In the genomic region with DNA sequence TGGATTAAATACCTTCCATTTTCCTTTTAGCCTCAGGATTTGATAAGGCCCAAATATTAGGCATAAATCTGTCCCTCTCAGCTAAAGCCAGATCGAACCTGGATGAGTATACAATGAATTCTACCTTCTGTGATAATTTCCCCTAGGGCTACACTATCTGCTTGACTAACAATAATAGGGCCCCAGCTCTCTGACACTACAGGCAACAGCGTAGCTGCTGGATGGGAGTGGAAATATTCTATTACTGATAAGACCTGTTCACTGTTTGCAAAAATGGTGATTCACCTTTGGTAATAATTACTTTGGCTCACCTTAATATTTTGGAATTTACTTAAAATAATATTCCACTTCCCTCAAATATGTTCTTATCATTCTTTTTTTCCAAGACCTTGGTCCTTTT, we compare ENCODE assay signal across 20 cellular contexts.
A peak's percentile ranks its signal among the peaks of the same experiment; 100 is the strongest.
DNase-seq lines count a peak whose midpoint lies in the region; ATAC-seq and TF ChIP-seq lines count a peak whose summit lies in the region.
"Had no signal": no experiment of that assay in that cellular context is flagged by ENCODE, and none has a peak within 500 bp of the region (broad histone marks: within the 10 kb centered on the region; RNA-seq: fewer than 3 reads in every experiment).

No MANE protein-coding gene starts in this region.

- peaks cover 4% of the 10 kb centered on the region; the same call in 2 of the 3 replicates for H3K4me1 Mint-ChIP-seq in GM23338
- no peaks in the 10 kb centered on the region for H3K4me1 Mint-ChIP-seq in activated naive CD8-positive, alpha-beta T cell treated with anti-CD3 and anti-CD28 coated beads, Interleukin-2, amount 50 U/mL, for 24 hours
- H3K4me1 Mint-ChIP-seq: CD14-positive monocyte; CD4-positive, alpha-beta memory T cell; CD8-positive, alpha-beta memory T cell had no signal

- H3K9ac ChIP-seq in PC-3 (ENCODE audit: low read length): no peak overlapping the region
- H3K9ac ChIP-seq: BLaER1 had no signal

- CTCF ChIA-PET in PC-3 (lab: Charles Lee): no interaction called here

- BruUV-seq in PC-3 (replicated peaks; lab: Mats Ljungman, UMichigan): no TSS peak

- H3F3A ChIP-seq in GM23338 (replicated peaks; ENCODE audit: low read depth): no peaks in the 10 kb centered on the region
- no peaks in the 10 kb centered on the region for H3F3A ChIP-seq in PC-3 (ENCODE audit: low read length, unreplicated experiment)

- H3K27ac Mint-ChIP-seq in GM23338: no peak overlapping the region
- H3K27ac Mint-ChIP-seq in activated naive CD8-positive, alpha-beta T cell treated with anti-CD3 and anti-CD28 coated beads, Interleukin-2, amount 50 U/mL, for 24 hours: no peak overlapping the region
- H3K27ac Mint-ChIP-seq: CD14-positive monocyte; CD4-positive, alpha-beta memory T cell; CD4-positive, CD25-positive, alpha-beta regulatory T cell; CD8-positive, alpha-beta memory T cell had no signal

- H3K9me3 ChIP-seq in PC-3 (ENCODE audit: low read length): 0 out of 2 replicates have a peak, but pooled peaks cover 6% of the 10 kb centered on the region
- H3K9me3 ChIP-seq: BE2C, BLaER1 had no signal

- H3K27me3 Mint-ChIP-seq in GM23338 (ENCODE audit: insufficient read depth, low read depth, poor library complexity): peaks cover 3% of the 10 kb centered on the region
- no peaks in the 10 kb centered on the region for H3K27me3 Mint-ChIP-seq in activated naive CD8-positive, alpha-beta T cell treated with anti-CD3 and anti-CD28 coated beads, Interleukin-2, amount 50 U/mL, for 24 hours
- H3K27me3 Mint-ChIP-seq: CD4-positive, alpha-beta memory T cell; CD4-positive, CD25-positive, alpha-beta regulatory T cell; CD8-positive, alpha-beta memory T cell had no signal

- H3K9me2 ChIP-seq in GM23338 (ENCODE audit: insufficient read depth): no peaks in the 10 kb centered on the region
- no peaks in the 10 kb centered on the region for H3K9me2 ChIP-seq in PC-3 (replicated peaks; ENCODE audit: low read length)

- DNase-seq in GM23338 (ENCODE audit: low spot score): no peak
- DNase-seq in PC-3: peak; percentile 11
- DNase-seq in astrocyte of the hippocampus (ENCODE audit: low read depth, low spot score): peak; percentile 2
- DNase-seq in SKM-1 (lab: John Stamatoyannopoulos, UW; ENCODE audit: unreplicated experiment): no peak
- no peak for DNase-seq in activated naive CD8-positive, alpha-beta T cell treated with anti-CD3 and anti-CD28 coated beads, Interleukin-2, amount 50 U/mL, for 24 hours
- DNase-seq: 8988T; ACHN; BE2C; C1 segment of cervical spinal cord; Calu3; CD4-positive, alpha-beta memory T cell; CD4-positive, CD25-positive, alpha-beta regulatory T cell; CD8-positive, alpha-beta memory T cell; COR-L47; DMS79 treated with DMSO at 0.1 percent for 48 hours; GF-D8 had no signal

- ATAC-seq in GM23338 (no peak), PC-3 (no peak), HG02870 (IDR thresholded peaks at IDR 0.05; ENCODE audit: unreplicated experiment) (no peak), GM21717 (IDR thresholded peaks at IDR 0.05; ENCODE audit: unreplicated experiment) (no peak)
- no peak for ATAC-seq in activated naive CD8-positive, alpha-beta T cell treated with anti-CD3 and anti-CD28 coated beads, Interleukin-2, amount 50 U/mL, for 24 hours

- H3K4me3 ChIP-seq in GM23338: no peak overlapping the region
- H3K4me3 ChIP-seq in PC-3 (ENCODE audit: low read length): no peak overlapping the region
- H3K4me3 ChIP-seq: BLaER1 had no signal

- no peak overlapping the region for H3K4me3 Mint-ChIP-seq in GM23338
- no peak overlapping the region for H3K4me3 Mint-ChIP-seq in activated naive CD8-positive, alpha-beta T cell treated with anti-CD3 and anti-CD28 coated beads, Interleukin-2, amount 50 U/mL, for 24 hours
- H3K4me3 Mint-ChIP-seq: CD14-positive monocyte; CD4-positive, alpha-beta memory T cell; CD4-positive, CD25-positive, alpha-beta regulatory T cell; CD8-positive, alpha-beta memory T cell had no signal

- H3K4me2 ChIP-seq in GM23338 (no peak overlapping the region), PC-3 (ENCODE audit: low read length) (no peak overlapping the region)
- H3K4me2 ChIP-seq: BLaER1 had no signal

- H3K36me3 ChIP-seq in GM23338 (ENCODE audit: insufficient read depth) (no peaks in the 10 kb centered on the region), PC-3 (ENCODE audit: low read depth, low read length) (no peaks in the 10 kb centered on the region)
- H3K36me3 ChIP-seq: BE2C, BLaER1 had no signal

- no peaks in the 10 kb centered on the region for H3K9me3 Mint-ChIP-seq in GM23338
- H3K9me3 Mint-ChIP-seq in activated naive CD8-positive, alpha-beta T cell treated with anti-CD3 and anti-CD28 coated beads, Interleukin-2, amount 50 U/mL, for 24 hours: peaks cover 15% of the 10 kb centered on the region

- H3K4me1 ChIP-seq in GM23338 (ENCODE audit: insufficient read depth): no peaks in the 10 kb centered on the region; the same call in 1 of the 2 replicates
- no peaks in the 10 kb centered on the region for H3K4me1 ChIP-seq in PC-3 (ENCODE audit: insufficient read depth, low read length)
- H3K4me1 ChIP-seq: BLaER1 had no signal

- H3K27ac ChIP-seq in GM23338 (ENCODE audit: low read depth): no peak overlapping the region
- no peak overlapping the region for H3K27ac ChIP-seq in PC-3 (ENCODE audit: low read length)
- H3K27ac ChIP-seq: BLaER1 had no signal

- TF ChIP-seq CTCF in GM23338 (conservative IDR thresholded peaks at IDR 0.05; ENCODE audit: low read depth in 2 of 2) (no peak), PC-3 (conservative IDR thresholded peaks at IDR 0.05; ENCODE audit: low read depth, low read length) (no peak)

- H3K36me3 Mint-ChIP-seq in GM23338 (ENCODE audit: low read depth): no peaks in the 10 kb centered on the region
- H3K36me3 Mint-ChIP-seq in activated naive CD8-positive, alpha-beta T cell treated with anti-CD3 and anti-CD28 coated beads, Interleukin-2, amount 50 U/mL, for 24 hours (ENCODE audit: low read depth): no peaks in the 10 kb centered on the region
- H3K36me3 Mint-ChIP-seq: CD14-positive monocyte; CD4-positive, alpha-beta memory T cell; CD4-positive, CD25-positive, alpha-beta regulatory T cell; CD8-positive, alpha-beta memory T cell had no signal

- H3K27me3 ChIP-seq in GM23338 (ENCODE audit: insufficient read depth): no peaks in the 10 kb centered on the region
- H3K27me3 ChIP-seq in PC-3 (ENCODE audit: low read length): no peaks in the 10 kb centered on the region
- H3K27me3 ChIP-seq: BE2C, BLaER1 had no signal

- H2AFZ ChIP-seq in GM23338: peak overlapping the region; percentile 40; the same call in 1 of the 2 replicates
- H2AFZ ChIP-seq in PC-3 (ENCODE audit: low read length): no peak overlapping the region

- H3K79me2 ChIP-seq in GM23338 (replicated peaks; ENCODE audit: insufficient read depth) (no peaks in the 10 kb centered on the region), PC-3 (ENCODE audit: low read length) (no peaks in the 10 kb centered on the region)

- POLR2A ChIA-PET in PC-3 (lab: Charles Lee; ENCODE audit: unreplicated experiment): no interaction called here

- intact Hi-C loops in PC-3 (cut with micrococcal nuclease): no loop called here

- H4K20me1 ChIP-seq in GM23338 (replicated peaks; ENCODE audit: insufficient read depth) (no peaks in the 10 kb centered on the region), PC-3 (ENCODE audit: low read length) (no peaks in the 10 kb centered on the region)
- H4K20me1 ChIP-seq: BLaER1 had no signal

TF ChIP-seq in GM23338, 12 proteins besides CTCF, POLR2A, EP300 and RAD21:
- no peak for TF ChIP-seq ZNF331 (CRISPR knock-in tag; IDR thresholded peaks at IDR 0.05; ENCODE audit: low read depth)
- TF ChIP-seq EZH2 (IDR thresholded peaks at IDR 0.05; ENCODE audit: low read depth, unreplicated experiment): no peak
- TF ChIP-seq STAT1 (IDR thresholded peaks at IDR 0.05; ENCODE audit: unreplicated experiment): no peak

Comparison
In these comparisons a context has a peak if more than half of its experiments do, and no peak if none do; other contexts are left out.
1. DNase-seq: peak in PC-3 (single experiment) and astrocyte of the hippocampus (single experiment); none in GM23338 (single experiment), SKM-1 (single experiment) and activated naive CD8-positive, alpha-beta T cell treated with anti-CD3 and anti-CD28 coated beads, Interleukin-2, amount 50 U/mL, for 24 hours (single experiment).